Comparison of ENCODE assay signal across 24 cellular contexts in the genomic region with DNA sequence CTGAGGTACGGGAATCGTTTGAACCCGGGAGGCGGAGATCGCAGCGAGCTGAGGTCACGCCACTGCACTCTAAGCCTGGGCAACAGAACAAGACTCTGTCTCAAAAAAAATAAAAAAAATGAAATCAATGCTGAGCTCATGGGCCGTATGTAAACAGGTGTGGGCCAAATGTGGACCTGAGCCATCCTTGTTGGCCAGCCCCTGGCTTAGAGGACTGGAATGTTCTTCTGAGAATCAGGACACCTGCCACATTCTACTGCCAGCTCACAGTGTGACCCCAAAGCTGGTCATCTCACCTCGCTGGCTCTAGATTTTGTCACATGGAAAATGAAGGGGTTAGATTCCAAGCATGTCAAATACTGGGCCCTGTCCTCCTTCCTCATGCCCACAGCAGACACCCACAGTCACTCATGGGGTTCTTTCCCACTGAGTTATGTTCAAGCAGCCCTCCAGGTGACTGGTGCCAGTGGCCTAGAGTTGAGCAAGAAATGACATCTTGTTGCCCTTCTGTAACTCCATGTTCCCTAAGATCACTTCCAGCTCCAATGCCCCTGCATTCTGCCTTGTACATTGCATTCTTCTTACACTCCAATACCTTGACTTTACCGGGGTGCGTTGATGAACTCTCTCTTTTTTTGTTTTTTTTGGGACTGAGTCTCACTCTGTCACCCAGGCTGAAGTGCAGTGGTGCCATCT.
DNase-seq lines count a peak whose midpoint lies in the region; ATAC-seq and TF ChIP-seq lines count a peak whose summit lies in the region.
"Had no signal": no experiment of that assay in that cellular context is flagged by ENCODE, and none has a peak within 500 bp of the region (broad histone marks: within the 10 kb centered on the region; RNA-seq: fewer than 3 reads in every experiment).

No MANE protein-coding gene starts in this region.

- intact Hi-C loops in ascending aorta (cut with DNase I): loop anchor here (5.0 kb wide), 2 partner anchors 37 to 38 kb away; no protein-coding TSS in a partner anchor

- POLR2A ChIA-PET in activated naive CD8-positive, alpha-beta T cell treated with anti-CD3 and anti-CD28 coated beads, Interleukin-2, amount 10 ng/mL, durations not matched to agents 7 days and 5 days (lab: Charles Lee): interaction anchor here (1.4 kb wide), 1 partner anchor 111 kb away, joined by 3 read pairs; no protein-coding TSS in a partner anchor

- peaks cover 28% of the 10 kb centered on the region for H3K4me1 Mint-ChIP-seq in activated naive CD8-positive, alpha-beta T cell treated with anti-CD3 and anti-CD28 coated beads, Interleukin-2, amount 10 ng/mL, durations not matched to agents 7 days and 5 days
- peaks cover 22% of the 10 kb centered on the region for H3K4me1 Mint-ChIP-seq in activated naive CD8-positive, alpha-beta T cell treated with anti-CD3 and anti-CD28 coated beads, Interleukin-2, amount 50 U/mL, for 24 hours
- H3K4me1 Mint-ChIP-seq in osteocyte (ENCODE audit: unreplicated experiment): no peaks in the 10 kb centered on the region

- TF ChIP-seq POLR2A in tibial nerve (IDR thresholded peaks at IDR 0.05): no peak

- TF ChIP-seq CTCF in ascending aorta (IDR thresholded peaks at IDR 0.05) (no peak), osteocyte (IDR thresholded peaks at IDR 0.05) (no peak), thoracic aorta (IDR thresholded peaks at IDR 0.05) (no peak), tibial nerve (IDR thresholded peaks at IDR 0.05) (no peak)

- TF ChIP-seq EP300 in tibial nerve (IDR thresholded peaks at IDR 0.05): no peak

- H3K27me3 ChIP-seq in ascending aorta (no peaks in the 10 kb centered on the region), thoracic aorta (replicated peaks; ENCODE audit: insufficient read depth) (no peaks in the 10 kb centered on the region), tibial nerve (no peaks in the 10 kb centered on the region)
- H3K27me3 ChIP-seq: cardiac muscle cell, heart left ventricle, tibial artery had no signal

- H3K36me3 Mint-ChIP-seq in activated naive CD8-positive, alpha-beta T cell treated with anti-CD3 and anti-CD28 coated beads, Interleukin-2, amount 10 ng/mL, durations not matched to agents 7 days and 5 days: peaks cover 31% of the 10 kb centered on the region
- peaks cover 48% of the 10 kb centered on the region for H3K36me3 Mint-ChIP-seq in activated naive CD8-positive, alpha-beta T cell treated with anti-CD3 and anti-CD28 coated beads, Interleukin-2, amount 50 U/mL, for 24 hours (ENCODE audit: low read depth)
- peaks cover 48% of the 10 kb centered on the region for H3K36me3 Mint-ChIP-seq in osteocyte (ENCODE audit: unreplicated experiment)

- H3K4me3 Mint-ChIP-seq in activated naive CD8-positive, alpha-beta T cell treated with anti-CD3 and anti-CD28 coated beads, Interleukin-2, amount 10 ng/mL, durations not matched to agents 7 days and 5 days: no peak overlapping the region
- no peak overlapping the region for H3K4me3 Mint-ChIP-seq in activated naive CD8-positive, alpha-beta T cell treated with anti-CD3 and anti-CD28 coated beads, Interleukin-2, amount 50 U/mL, for 24 hours
- H3K4me3 Mint-ChIP-seq in osteocyte (ENCODE audit: unreplicated experiment): no peak overlapping the region
- H3K4me3 Mint-ChIP-seq: CD4-positive, CD25-positive, alpha-beta regulatory T cell had no signal

- DNase-seq in activated naive CD8-positive, alpha-beta T cell treated with anti-CD3 and anti-CD28 coated beads, Interleukin-2, amount 10 ng/mL, durations not matched to agents 7 days and 5 days: no peak
- DNase-seq in activated naive CD8-positive, alpha-beta T cell treated with anti-CD3 and anti-CD28 coated beads, Interleukin-2, amount 50 U/mL, for 24 hours: no peak
- DNase-seq in ascending aorta (ENCODE audit: low spot score in 2 of 2): peak in 1 of 2 donors; percentile 71
- DNase-seq in osteocyte (ENCODE audit: extremely low spot score, unreplicated experiment): no peak
- no peak for DNase-seq in thoracic aorta (ENCODE audit: low spot score)
- no peak for DNase-seq in tibial nerve (ENCODE audit: low spot score in 2 of 2)
- DNase-seq: activated CD4-positive, alpha-beta T cell treated with anti-CD3 and anti-CD28 coated beads, Interleukin-2, amount 50 U/mL, for 1 hour; CD4-positive, CD25-positive, alpha-beta regulatory T cell; EL; heart left ventricle; IMR-90; kidney glomerular epithelial cell; NCI-H1105; NCI-H2029; NCI-H226; NCI-H748 treated with DMSO at 0.1 percent for 48 hours; RPMI8226; stimulated activated CD4-positive, alpha-beta T cell treated with anti-CD3 and anti-CD28 coated beads, Interleukin-4, amount 100 ng/mL, for 1 hour; stimulated activated naive CD4-positive, alpha-beta T cell; tibial artery had no signal

- H3K27ac Mint-ChIP-seq in activated naive CD8-positive, alpha-beta T cell treated with anti-CD3 and anti-CD28 coated beads, Interleukin-2, amount 10 ng/mL, durations not matched to agents 7 days and 5 days: peak overlapping the region; percentile 76
- no peak overlapping the region for H3K27ac Mint-ChIP-seq in activated naive CD8-positive, alpha-beta T cell treated with anti-CD3 and anti-CD28 coated beads, Interleukin-2, amount 50 U/mL, for 24 hours
- peak overlapping the region; percentile 44 for H3K27ac Mint-ChIP-seq in osteocyte (ENCODE audit: unreplicated experiment)

- H3K4me1 ChIP-seq in ascending aorta (peaks cover 5 to 25% of the 10 kb centered on the region in 2 donors), thoracic aorta (ENCODE audit: control insufficient read depth in 1 of 2, low read depth in 2 of 2) (peaks cover 27 to 53% of the 10 kb centered on the region in 2 donors), tibial nerve (no peaks in the 10 kb centered on the region)

- H3K27ac ChIP-seq in ascending aorta (peak overlapping the region; percentile 36 to 76), thoracic aorta (peak overlapping the region; percentile 67 to 73), tibial nerve (no peak overlapping the region)
- H3K27ac ChIP-seq: cardiac muscle cell, tibial artery, VCaP had no signal

- H3K9me3 ChIP-seq in ascending aorta: no peaks in the 10 kb centered on the region
- no peaks in the 10 kb centered on the region for H3K9me3 ChIP-seq in thoracic aorta
- no peaks in the 10 kb centered on the region for H3K9me3 ChIP-seq in tibial nerve
- H3K9me3 ChIP-seq: heart left ventricle, tibial artery had no signal

- 89 to 93% methylated on average over 11 of the region's 11 CpGs for WGBS in tibial nerve, 2 donors

- no peaks in the 10 kb centered on the region for H3K9me3 Mint-ChIP-seq in activated naive CD8-positive, alpha-beta T cell treated with anti-CD3 and anti-CD28 coated beads, Interleukin-2, amount 10 ng/mL, durations not matched to agents 7 days and 5 days
- no peaks in the 10 kb centered on the region for H3K9me3 Mint-ChIP-seq in activated naive CD8-positive, alpha-beta T cell treated with anti-CD3 and anti-CD28 coated beads, Interleukin-2, amount 50 U/mL, for 24 hours
- no peaks in the 10 kb centered on the region for H3K9me3 Mint-ChIP-seq in osteocyte (ENCODE audit: unreplicated experiment)
- H3K9me3 Mint-ChIP-seq: CD4-positive, CD25-positive, alpha-beta regulatory T cell had no signal

- H3K36me3 ChIP-seq in ascending aorta: peaks cover 25 to 41% of the 10 kb centered on the region in 2 donors
- H3K36me3 ChIP-seq in thoracic aorta: peaks cover 29% of the 10 kb centered on the region
- H3K36me3 ChIP-seq in tibial nerve: peaks cover 0 to 79% (median 12%) of the 10 kb centered on the region in 3 donors
- H3K36me3 ChIP-seq: cardiac muscle cell had no signal

- no peak overlapping the region for H3K4me3 ChIP-seq in ascending aorta
- H3K4me3 ChIP-seq in thoracic aorta: no peak overlapping the region
- no peak overlapping the region for H3K4me3 ChIP-seq in tibial nerve
- H3K4me3 ChIP-seq: cardiac muscle cell, heart left ventricle, tibial artery had no signal

- H3K27me3 Mint-ChIP-seq in activated naive CD8-positive, alpha-beta T cell treated with anti-CD3 and anti-CD28 coated beads, Interleukin-2, amount 10 ng/mL, durations not matched to agents 7 days and 5 days: no peaks in the 10 kb centered on the region
- H3K27me3 Mint-ChIP-seq in activated naive CD8-positive, alpha-beta T cell treated with anti-CD3 and anti-CD28 coated beads, Interleukin-2, amount 50 U/mL, for 24 hours: no peaks in the 10 kb centered on the region
- H3K27me3 Mint-ChIP-seq in osteocyte (ENCODE audit: unreplicated experiment): no peaks in the 10 kb centered on the region
- H3K27me3 Mint-ChIP-seq: CD4-positive, CD25-positive, alpha-beta regulatory T cell had no signal

- no peak for ATAC-seq in activated naive CD8-positive, alpha-beta T cell treated with anti-CD3 and anti-CD28 coated beads, Interleukin-2, amount 10 ng/mL, durations not matched to agents 7 days and 5 days (ENCODE audit: low read depth)
- ATAC-seq in activated naive CD8-positive, alpha-beta T cell treated with anti-CD3 and anti-CD28 coated beads, Interleukin-2, amount 50 U/mL, for 24 hours: no peak
- peak; percentile 71 for ATAC-seq in thoracic aorta (ENCODE audit: insufficient number of reproducible peaks, low FRiP score, low read depth)
- ATAC-seq in GM19455 (IDR thresholded peaks at IDR 0.05; ENCODE audit: unreplicated experiment): no peak
- no peak for ATAC-seq in HG03571 (IDR thresholded peaks at IDR 0.05; ENCODE audit: unreplicated experiment)
- ATAC-seq: heart left ventricle had no signal

Comparison
In these comparisons a context has a peak if more than half of its experiments do, and no peak if none do; other contexts are left out.
1. H3K27ac ChIP-seq: peak in ascending aorta (2 of 2) and thoracic aorta (2 of 2); none in tibial nerve (0 of 4).